ENCODE assay signal across 1 cellular context in the genomic region with DNA sequence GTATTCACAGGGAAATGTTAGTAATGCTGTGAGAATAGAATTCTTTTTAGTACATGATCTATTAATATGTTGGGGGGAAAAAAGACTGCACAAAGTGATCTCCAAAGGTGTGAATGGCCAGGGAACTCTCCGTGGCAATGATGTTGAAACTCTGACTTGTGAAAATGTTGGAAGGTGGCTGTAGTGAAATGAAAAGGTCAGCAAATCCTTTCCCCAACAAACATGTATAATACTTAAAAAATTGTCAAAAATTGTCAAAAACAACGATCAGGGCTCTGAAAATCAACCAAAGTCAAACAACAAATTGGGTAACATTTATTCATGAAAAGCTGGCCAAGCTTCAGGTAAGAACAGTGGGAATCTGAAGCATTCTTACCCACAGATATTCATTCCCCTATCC.
TF ChIP-seq lines count a peak whose summit lies in the region.

No MANE protein-coding gene starts in this region.

TF ChIP-seq in HepG2, 621 proteins besides CTCF, POLR2A, EP300 and RAD21 (continued from another document):
- TF ChIP-seq, protein P1, sequence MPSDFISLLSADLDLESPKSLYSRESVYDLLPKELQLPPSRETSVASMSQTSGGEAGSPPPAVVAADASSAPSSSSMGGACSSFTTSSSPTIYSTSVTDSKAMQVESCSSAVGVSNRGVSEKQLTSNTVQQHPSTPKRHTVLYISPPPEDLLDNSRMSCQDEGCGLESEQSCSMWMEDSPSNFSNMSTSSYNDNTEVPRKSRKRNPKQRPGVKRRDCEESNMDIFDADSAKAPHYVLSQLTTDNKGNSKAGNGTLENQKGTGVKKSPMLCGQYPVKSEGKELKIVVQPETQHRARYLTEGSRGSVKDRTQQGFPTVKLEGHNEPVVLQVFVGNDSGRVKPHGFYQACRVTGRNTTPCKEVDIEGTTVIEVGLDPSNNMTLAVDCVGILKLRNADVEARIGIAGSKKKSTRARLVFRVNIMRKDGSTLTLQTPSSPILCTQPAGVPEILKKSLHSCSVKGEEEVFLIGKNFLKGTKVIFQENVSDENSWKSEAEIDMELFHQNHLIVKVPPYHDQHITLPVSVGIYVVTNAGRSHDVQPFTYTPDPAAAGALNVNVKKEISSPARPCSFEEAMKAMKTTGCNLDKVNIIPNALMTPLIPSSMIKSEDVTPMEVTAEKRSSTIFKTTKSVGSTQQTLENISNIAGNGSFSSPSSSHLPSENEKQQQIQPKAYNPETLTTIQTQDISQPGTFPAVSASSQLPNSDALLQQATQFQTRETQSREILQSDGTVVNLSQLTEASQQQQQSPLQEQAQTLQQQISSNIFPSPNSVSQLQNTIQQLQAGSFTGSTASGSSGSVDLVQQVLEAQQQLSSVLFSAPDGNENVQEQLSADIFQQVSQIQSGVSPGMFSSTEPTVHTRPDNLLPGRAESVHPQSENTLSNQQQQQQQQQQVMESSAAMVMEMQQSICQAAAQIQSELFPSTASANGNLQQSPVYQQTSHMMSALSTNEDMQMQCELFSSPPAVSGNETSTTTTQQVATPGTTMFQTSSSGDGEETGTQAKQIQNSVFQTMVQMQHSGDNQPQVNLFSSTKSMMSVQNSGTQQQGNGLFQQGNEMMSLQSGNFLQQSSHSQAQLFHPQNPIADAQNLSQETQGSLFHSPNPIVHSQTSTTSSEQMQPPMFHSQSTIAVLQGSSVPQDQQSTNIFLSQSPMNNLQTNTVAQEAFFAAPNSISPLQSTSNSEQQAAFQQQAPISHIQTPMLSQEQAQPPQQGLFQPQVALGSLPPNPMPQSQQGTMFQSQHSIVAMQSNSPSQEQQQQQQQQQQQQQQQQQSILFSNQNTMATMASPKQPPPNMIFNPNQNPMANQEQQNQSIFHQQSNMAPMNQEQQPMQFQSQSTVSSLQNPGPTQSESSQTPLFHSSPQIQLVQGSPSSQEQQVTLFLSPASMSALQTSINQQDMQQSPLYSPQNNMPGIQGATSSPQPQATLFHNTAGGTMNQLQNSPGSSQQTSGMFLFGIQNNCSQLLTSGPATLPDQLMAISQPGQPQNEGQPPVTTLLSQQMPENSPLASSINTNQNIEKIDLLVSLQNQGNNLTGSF (CRISPR knock-in tag; IDR thresholded peaks at IDR 0.05): no peak
